In genomic region chr3:43105224-43105596, GRCh38 we compare ENCODE assay signal across 8 cellular contexts. TPM values are rescaled to one million over a fixed set of nuclear protein-coding genes. Genes with fewer than 3 reads are reported as not detected.
A peak's percentile ranks its signal among the peaks of the same experiment; 100 is the strongest.
DNase-seq lines count a peak whose midpoint lies in the region; ATAC-seq and TF ChIP-seq lines count a peak whose summit lies in the region.

No MANE protein-coding gene starts in this region.

- H3K79me2 ChIP-seq in HCT116 (ENCODE audit: insufficient read depth, low read length): peaks cover 46% of the 10 kb centered on the region; the same call in 1 of the 2 replicates

- 15 to 29% methylated on average over 7 to 12 of the region's 19 CpGs for WGBS in lower leg skin, 2 donors

- H3K9me2 ChIP-seq in HCT116 (ENCODE audit: insufficient read depth): no peaks in the 10 kb centered on the region

- H3K9me3 Mint-ChIP-seq in activated CD8-positive, alpha-beta T cell treated with anti-CD3 and anti-CD28 coated beads, Interleukin-2, amount 10 ng/mL, durations not matched to agents 7 days and 5 days (ENCODE audit: insufficient read depth): no peaks in the 10 kb centered on the region

- H3K9ac ChIP-seq in HCT116 (ENCODE audit: low read length): peak overlapping the region; percentile 71

- no peaks in the 10 kb centered on the region for H4K20me1 ChIP-seq in HCT116 (ENCODE audit: insufficient read depth)

- peak overlapping the region; percentile 64 to 79 for H3K4me3 ChIP-seq in HCT116 (replicated peaks in 1 of 2; ENCODE audit: low read depth in 1 of 2, low read length in 2 of 2)
- H3K4me3 ChIP-seq in foreskin fibroblast (ENCODE audit: low read depth in 1 of 2, low read length in 2 of 2): peak overlapping the region; percentile 69 to 74
- no peak overlapping the region for H3K4me3 ChIP-seq in lower leg skin (ENCODE audit: low read depth, poor library complexity, severe bottlenecking)

- peak overlapping the region; percentile 72 for H3K4me3 Mint-ChIP-seq in activated CD8-positive, alpha-beta T cell treated with anti-CD3 and anti-CD28 coated beads, Interleukin-2, amount 10 ng/mL, durations not matched to agents 7 days and 5 days

- H3K36me3 ChIP-seq in HCT116 (ENCODE audit: control insufficient read depth in 1 of 2, insufficient read depth in 2 of 2, low read length in 2 of 2): no peaks in the 10 kb centered on the region

- intact Hi-C loops in HCT116 (cut with micrococcal nuclease): no loop called here
- intact Hi-C loops in lower leg skin (cut with DNase I; ENCODE audit: low total_unique reads): no loop called here

- RAD21 ChIA-PET in HCT116 (lab: Charles Lee; ENCODE audit: low non-redundant PET in 1 of 2, low total read pairs in 2 of 2, uncharacterized antibody in 2 of 2, unreplicated experiment in 2 of 2): no interaction called here

- ATAC-seq in HCT116 (peak; percentile 16), HG03469 (IDR thresholded peaks at IDR 0.05; ENCODE audit: unreplicated experiment) (no peak), GM18519 (IDR thresholded peaks at IDR 0.05; ENCODE audit: low FRiP score, unreplicated experiment) (no peak)
- peak; percentile 7 for ATAC-seq in activated CD8-positive, alpha-beta T cell treated with anti-CD3 and anti-CD28 coated beads, Interleukin-2, amount 10 ng/mL, durations not matched to agents 7 days and 5 days

- H3K4me1 Mint-ChIP-seq in activated CD8-positive, alpha-beta T cell treated with anti-CD3 and anti-CD28 coated beads, Interleukin-2, amount 10 ng/mL, durations not matched to agents 7 days and 5 days (ENCODE audit: low read depth): peaks cover 15% of the 10 kb centered on the region

- no peaks in the 10 kb centered on the region for H3K36me3 Mint-ChIP-seq in activated CD8-positive, alpha-beta T cell treated with anti-CD3 and anti-CD28 coated beads, Interleukin-2, amount 10 ng/mL, durations not matched to agents 7 days and 5 days (ENCODE audit: low read depth)

- H3K4me1 ChIP-seq in HCT116 (ENCODE audit: control insufficient read depth in 1 of 2, insufficient read depth in 2 of 2, low read length in 2 of 2): peaks cover 0 to 15% of the 10 kb centered on the region in 2 experiments; a peak in 2 of 4 replicates

- TF ChIP-seq RAD21 in HCT116 (IDR thresholded peaks at IDR 0.05; ENCODE audit: low read depth): no peak

- peak overlapping the region; percentile 95 for H3K4me2 ChIP-seq in HCT116 (ENCODE audit: low read length)

- H3K27me3 ChIP-seq in HCT116 (ENCODE audit: insufficient read depth, low read length): no peaks in the 10 kb centered on the region

- BruUV-seq in HCT116 (replicated peaks; lab: Mats Ljungman, UMichigan): no TSS peak

- H3K27me3 Mint-ChIP-seq in activated CD8-positive, alpha-beta T cell treated with anti-CD3 and anti-CD28 coated beads, Interleukin-2, amount 10 ng/mL, durations not matched to agents 7 days and 5 days (ENCODE audit: low read depth): no peaks in the 10 kb centered on the region

- TF ChIP-seq CTCF in HCT116 (IDR thresholded peaks at IDR 0.05 in 2 of 3, conservative IDR thresholded peaks at IDR 0.05 in 1 of 3; ENCODE audit: borderline replicate concordance in 1 of 3, insufficient read depth in 1 of 3, low read depth in 2 of 3, low read length in 2 of 3) (no peak), foreskin fibroblast (IDR thresholded peaks at IDR 0.05; ENCODE audit: low read depth, low read length) (no peak), lower leg skin (IDR thresholded peaks at IDR 0.05) (no peak)

- no peak for DNase-seq in HCT116 (ENCODE audit: low read depth, low spot score)
- peak; percentile 27 for DNase-seq in activated CD8-positive, alpha-beta T cell treated with anti-CD3 and anti-CD28 coated beads, Interleukin-2, amount 10 ng/mL, durations not matched to agents 7 days and 5 days
- DNase-seq in foreskin fibroblast: no peak
- peak; percentile 46 for DNase-seq in retina
- DNase-seq in lower leg skin (ENCODE audit: low spot score in 2 of 2): no peak
- DNase-seq in SIG-M5 treated with dmso at 0.1 percent for 504 hours (lab: John Stamatoyannopoulos, UW; ENCODE audit: unreplicated experiment): no peak

- H2AFZ ChIP-seq in HCT116 (ENCODE audit: low read depth, low read length, poor library complexity, severe bottlenecking): no peak overlapping the region

- CTCF ChIA-PET in HCT116 (lab: Charles Lee): no interaction called here
- CTCF ChIA-PET in activated CD8-positive, alpha-beta T cell treated with anti-CD3 and anti-CD28 coated beads, Interleukin-2, amount 10 ng/mL, durations not matched to agents 7 days and 5 days (lab: Charles Lee): interaction anchor here (0.9 kb wide), 1 partner anchor 16 kb away, joined by 3 read pairs; no protein-coding TSS in a partner anchor

- POLR2A ChIA-PET in HCT116 (lab: Charles Lee): no interaction called here
- POLR2A ChIA-PET in activated CD8-positive, alpha-beta T cell treated with anti-CD3 and anti-CD28 coated beads, Interleukin-2, amount 10 ng/mL, durations not matched to agents 7 days and 5 days (lab: Charles Lee): no interaction called here

- TF ChIP-seq POLR2A in HCT116 (IDR thresholded peaks at IDR 0.05; ENCODE audit: borderline replicate concordance, extremely low read depth, insufficient read depth, insufficient read length) (no peak), lower leg skin (IDR thresholded peaks at IDR 0.05) (no peak)

- no peaks in the 10 kb centered on the region for H3K9me3 ChIP-seq in HCT116 (ENCODE audit: control insufficient read depth in 1 of 2, insufficient read depth in 1 of 2, low read depth in 1 of 2, low read length in 2 of 2)

- H3K27ac Mint-ChIP-seq in activated CD8-positive, alpha-beta T cell treated with anti-CD3 and anti-CD28 coated beads, Interleukin-2, amount 10 ng/mL, durations not matched to agents 7 days and 5 days: no peak overlapping the region

- H3K27ac ChIP-seq in HCT116 (ENCODE audit: low read depth, low read length): no peak overlapping the region

TF ChIP-seq in HCT116, 20 proteins besides CTCF, POLR2A, EP300 and RAD21:
- TF ChIP-seq EZH2 (IDR thresholded peaks at IDR 0.05) (no peak), SIN3A (IDR thresholded peaks at IDR 0.05; ENCODE audit: low read depth) (no peak), SRF (IDR thresholded peaks at IDR 0.05; ENCODE audit: low read depth) (no peak), FOSL1 (IDR thresholded peaks at IDR 0.05; ENCODE audit: low read depth) (no peak), ZFX (IDR thresholded peaks at IDR 0.05) (peak; percentile 6; the same call in 1 of the 2 replicates), YY1 (IDR thresholded peaks at IDR 0.05; ENCODE audit: extremely low read depth, insufficient replicate concordance, low read depth, low read length) (no peak), CBX3 (IDR thresholded peaks at IDR 0.05; ENCODE audit: low read depth) (no peak), ZNF274 (IDR thresholded peaks at IDR 0.05; ENCODE audit: low read depth, low read length) (no peak)

RNA-seq across cellular contexts. Expression of gene POMGNT2, which starts 0.7 kb away (rescaled TPM):
- total RNA-seq in HCT116 (2021; ENCODE audit: unreplicated experiment): 21.6 TPM
- polyA plus RNA-seq in HCT116 (2012): 25.0 and 27.3 TPM in 2 replicates
- total RNA-seq in activated CD8-positive, alpha-beta T cell treated with anti-CD3 and anti-CD28 coated beads, Interleukin-2, amount 10 ng/mL, durations not matched to agents 7 days and 5 days: 1 to 10 TPM; 8.7 to 9.7 TPM
- 10 to 100 TPM; 16.5 to 27.6 (median 23.5) TPM for total RNA-seq in lower leg skin

Comparison
In these comparisons a context has a peak if more than half of its experiments do, and no peak if none do; other contexts are left out.
1. ATAC-seq: peak in HCT116 (single experiment) and activated CD8-positive, alpha-beta T cell treated with anti-CD3 and anti-CD28 coated beads, Interleukin-2, amount 10 ng/mL, durations not matched to agents 7 days and 5 days (single experiment); none in HG03469 (single experiment) and GM18519 (single experiment).
2. DNase-seq: peak in activated CD8-positive, alpha-beta T cell treated with anti-CD3 and anti-CD28 coated beads, Interleukin-2, amount 10 ng/mL, durations not matched to agents 7 days and 5 days (single experiment) and retina (single experiment); none in HCT116 (single experiment), foreskin fibroblast (0 of 2), lower leg skin (0 of 2) and SIG-M5 treated with dmso at 0.1 percent for 504 hours (single experiment).